Comparison of ENCODE assay signal across 12 cellular contexts in genomic region chr18:59008302-59008974, GRCh38.
DNase-seq lines count a peak whose midpoint lies in the region; ATAC-seq and TF ChIP-seq lines count a peak whose summit lies in the region.
"Had no signal": no experiment of that assay in that cellular context is flagged by ENCODE, and none has a peak within 500 bp of the region (broad histone marks: within the 10 kb centered on the region; RNA-seq: fewer than 3 reads in every experiment).

No MANE protein-coding gene starts in this region.

- peak overlapping the region; percentile 85 for H3K27ac ChIP-seq in HUES48 (ENCODE audit: low read depth, low read length)
- no peak overlapping the region for H3K27ac ChIP-seq in CD4-positive, alpha-beta T cell (ENCODE audit: low read depth, low read length)
- H3K27ac ChIP-seq: dorsolateral prefrontal cortex had no signal

- intact Hi-C loops in MCF 10A (cut with micrococcal nuclease): no loop called here
- intact Hi-C loops in CD4-positive, alpha-beta T cell (cut with DNase I, micrococcal nuclease): no loop called here

- H3K9me3 Mint-ChIP-seq in MCF 10A (ENCODE audit: unreplicated experiment): peaks cover 2% of the 10 kb centered on the region
- no peaks in the 10 kb centered on the region for H3K9me3 Mint-ChIP-seq in CD4-positive, alpha-beta T cell
- H3K9me3 Mint-ChIP-seq: CD8-positive, alpha-beta memory T cell had no signal

- no peaks in the 10 kb centered on the region for H3K27me3 ChIP-seq in HUES48 (ENCODE audit: control insufficient read depth, insufficient read depth, low read length)
- H3K27me3 ChIP-seq in CD4-positive, alpha-beta T cell (ENCODE audit: control insufficient read depth, insufficient read depth, low read length): no peaks in the 10 kb centered on the region
- H3K27me3 ChIP-seq: dorsolateral prefrontal cortex had no signal

- peaks cover 10% of the 10 kb centered on the region for H3K4me1 Mint-ChIP-seq in MCF 10A (ENCODE audit: insufficient read depth, unreplicated experiment)
- no peaks in the 10 kb centered on the region for H3K4me1 Mint-ChIP-seq in CD4-positive, alpha-beta T cell (ENCODE audit: low read depth)
- H3K4me1 Mint-ChIP-seq: CD8-positive, alpha-beta memory T cell had no signal

- in situ Hi-C loops in GM13976 (cut with MboI; ENCODE audit: low sequenced_read_pairs, unreplicated experiment): no loop called here

- peaks cover 19% of the 10 kb centered on the region for H3K4me1 ChIP-seq in HUES48 (ENCODE audit: control insufficient read depth, insufficient read depth, low read length)

- H3K27ac Mint-ChIP-seq in MCF 10A (ENCODE audit: low read depth, unreplicated experiment): peak overlapping the region; percentile 85
- no peak overlapping the region for H3K27ac Mint-ChIP-seq in CD4-positive, alpha-beta T cell
- H3K27ac Mint-ChIP-seq: CD8-positive, alpha-beta memory T cell had no signal

- no peak overlapping the region for H3K4me3 ChIP-seq in AG10803 (ENCODE audit: low read length)
- peak overlapping the region; percentile 1; the same call in 1 of the 2 replicates for H3K4me3 ChIP-seq in HUES48 (ENCODE audit: low read depth, low read length)
- H3K4me3 ChIP-seq: dorsolateral prefrontal cortex had no signal

- no peaks in the 10 kb centered on the region for H3K27me3 Mint-ChIP-seq in MCF 10A (ENCODE audit: insufficient read depth, unreplicated experiment)
- H3K27me3 Mint-ChIP-seq in CD4-positive, alpha-beta T cell: peaks cover 28% of the 10 kb centered on the region

- TF ChIP-seq CTCF in AG10803 (conservative IDR thresholded peaks at IDR 0.05; ENCODE audit: low read length): no peak
- TF ChIP-seq CTCF in MCF 10A (IDR thresholded peaks at IDR 0.05; ENCODE audit: unreplicated experiment): no peak
- no peak for TF ChIP-seq CTCF in GM13976 (IDR thresholded peaks at IDR 0.05; ENCODE audit: borderline replicate concordance, control extremely low read depth, extremely low read depth, insufficient read depth, missing control alignments)
- no peak for TF ChIP-seq CTCF in CD4-positive, alpha-beta T cell (IDR thresholded peaks at IDR 0.05)

- no peaks in the 10 kb centered on the region for H3K36me3 Mint-ChIP-seq in MCF 10A (ENCODE audit: insufficient read depth, unreplicated experiment)
- H3K36me3 Mint-ChIP-seq in CD4-positive, alpha-beta T cell (ENCODE audit: low read depth): no peaks in the 10 kb centered on the region

- CTCF ChIA-PET in MCF 10A (lab: Yijun Ruan, JAX): interaction anchor here (0.6 to 1.9 kb wide), 7 partner anchors 9 to 245 kb away, joined by 3 to 8 read pairs (median 3); no protein-coding TSS in a partner anchor
- CTCF ChIA-PET in CD4-positive, alpha-beta T cell (lab: Charles Lee): interaction anchor here (0.6 kb wide), 1 partner anchor 78 kb away, joined by 4 read pairs; no protein-coding TSS in a partner anchor

- DNase-seq in AG10803 (ENCODE audit: low read depth) (peak; percentile 62), MCF 10A (ENCODE audit: unreplicated experiment) (peak; percentile 76), iris pigment epithelial cell (ENCODE audit: low read depth) (peak; percentile 66), GM13976 (ENCODE audit: low spot score) (no peak), NCI-H510A treated with DMSO at 0.1 percent for 48 hours (lab: John Stamatoyannopoulos, UW) (no peak)
- no peak for DNase-seq in CD4-positive, alpha-beta T cell
- DNase-seq: activated effector memory CD4-positive, alpha-beta T cell treated with Interleukin-2 at 50 U/mL for 16 hours; CD8-positive, alpha-beta memory T cell; dorsolateral prefrontal cortex; RPMI8226 had no signal

- H3K9ac ChIP-seq in HUES48 (ENCODE audit: low read depth, low read length): no peak overlapping the region

- POLR2A ChIA-PET in MCF 10A (lab: Yijun Ruan, JAX): interaction anchor here (0.6 to 2.0 kb wide), 12 partner anchors 8 to 968 kb away, joined by 3 to 12 read pairs (median 3); no protein-coding TSS in a partner anchor
- POLR2A ChIA-PET in CD4-positive, alpha-beta T cell (lab: Charles Lee): no interaction called here

- TSS peak; percentile 57 for BruUV-seq in MCF 10A (replicated peaks; lab: Mats Ljungman, UMichigan)

- H3K9me3 ChIP-seq in HUES48 (ENCODE audit: control insufficient read depth, insufficient read depth, low read length): no peaks in the 10 kb centered on the region
- H3K9me3 ChIP-seq in CD4-positive, alpha-beta T cell (ENCODE audit: control insufficient read depth, low read length): no peaks in the 10 kb centered on the region

- peak overlapping the region; percentile 61 for H3K4me3 Mint-ChIP-seq in MCF 10A (ENCODE audit: unreplicated experiment)
- H3K4me3 Mint-ChIP-seq in CD4-positive, alpha-beta T cell: no peak overlapping the region
- H3K4me3 Mint-ChIP-seq: CD8-positive, alpha-beta memory T cell had no signal

- ATAC-seq in HG02870 (IDR thresholded peaks at IDR 0.05; ENCODE audit: unreplicated experiment): no peak
- ATAC-seq in CD4-positive, alpha-beta T cell (ENCODE audit: poor library complexity): no peak

- no peaks in the 10 kb centered on the region for H3K36me3 ChIP-seq in HUES48 (ENCODE audit: control insufficient read depth, insufficient read depth, low read length)

Comparison
In these comparisons a context has a peak if more than half of its experiments do, and no peak if none do; other contexts are left out.
1. DNase-seq: peak in AG10803 (single experiment), MCF 10A (single experiment) and iris pigment epithelial cell (single experiment); none in GM13976 (single experiment), NCI-H510A treated with DMSO at 0.1 percent for 48 hours (single experiment) and CD4-positive, alpha-beta T cell (0 of 10).